32 cellular contexts compared by ENCODE assay signal in genomic region chr9:128314697-128315096, GRCh38.
"Had no signal": no experiment of that assay in that cellular context is flagged by ENCODE, and none has a peak within 500 bp of the region (broad histone marks: within the 10 kb centered on the region; RNA-seq: fewer than 3 reads in every experiment).

No MANE protein-coding gene starts in this region.

- H3K9me3 Mint-ChIP-seq: activated CD4-positive, alpha-beta memory T cell treated with anti-CD3 and anti-CD28 coated beads for 36 hours; activated CD4-positive, alpha-beta T cell treated with anti-CD3 and anti-CD28 coated beads, Interleukin-2, amount 10 ng/mL, durations not matched to agents 24 days and 14 days; activated naive CD4-positive, alpha-beta T cell treated with anti-CD3 and anti-CD28 coated beads, Interleukin-2, amount 10 ng/mL, durations not matched to agents 7 days and 5 days; activated naive CD4-positive, alpha-beta T cell treated with anti-CD3 and anti-CD28 coated beads, Interleukin-2, amount 50 U/mL, for 72 hours; activated naive CD8-positive, alpha-beta T cell treated with anti-CD3 and anti-CD28 coated beads, Interleukin-2, amount 10 ng/mL, durations not matched to agents 7 days and 5 days; activated T-cell treated with anti-CD3 and anti-CD28 coated beads, Interleukin-2, amount 50 U/mL, for 24 hours; activated T-cell treated with anti-CD3 and anti-CD28 coated beads, Interleukin-2, amount 50 U/mL, for 72 hours; brain; T-helper 2 cell treated with Interferon-gamma antibody and Interleukin-4, amounts not matched to agents 5 μg/mL and 100 μg/mL, for 36 hours had no signal

- H3K4me1 ChIP-seq: ascending aorta, gastroesophageal sphincter had no signal

- ATAC-seq: activated CD4-positive, alpha-beta T cell treated with anti-CD3 and anti-CD28 coated beads for 36 hours; activated CD8-positive, alpha-beta memory T cell treated with anti-CD3 and anti-CD28 coated beads, Interleukin-2, amount 10 ng/mL, durations not matched to agents 7 days and 5 days; activated CD8-positive, alpha-beta T cell treated with anti-CD3 and anti-CD28 coated beads, Interleukin-2, amount 10 ng/mL, durations not matched to agents 7 days and 5 days; activated naive CD4-positive, alpha-beta T cell treated with anti-CD3 and anti-CD28 coated beads, Interleukin-2, amount 50 U/mL, for 72 hours; activated T-cell treated with anti-CD3 and anti-CD28 coated beads, Interleukin-2, amount 50 U/mL, for 72 hours; gastroesophageal sphincter; T-helper 17 cell had no signal

- H3K4me3 Mint-ChIP-seq: activated CD4-positive, alpha-beta memory T cell treated with anti-CD3 and anti-CD28 coated beads for 36 hours; activated CD4-positive, alpha-beta T cell treated with anti-CD3 and anti-CD28 coated beads for 36 hours; activated CD4-positive, alpha-beta T cell treated with anti-CD3 and anti-CD28 coated beads, Interleukin-2, amount 10 ng/mL, durations not matched to agents 24 days and 14 days; activated CD8-positive, alpha-beta memory T cell treated with anti-CD3 and anti-CD28 coated beads, Interleukin-2, amount 10 ng/mL, durations not matched to agents 7 days and 5 days; activated CD8-positive, alpha-beta T cell treated with anti-CD3 and anti-CD28 coated beads, Interleukin-2, amount 10 ng/mL, durations not matched to agents 7 days and 5 days; activated naive CD4-positive, alpha-beta T cell treated with anti-CD3 and anti-CD28 coated beads, Interleukin-2, amount 10 ng/mL, durations not matched to agents 7 days and 5 days; activated naive CD8-positive, alpha-beta T cell treated with anti-CD3 and anti-CD28 coated beads, Interleukin-2, amount 10 ng/mL, durations not matched to agents 7 days and 5 days; activated T-cell treated with anti-CD3 and anti-CD28 coated beads, Interleukin-2, amount 50 U/mL, for 24 hours; activated T-cell treated with anti-CD3 and anti-CD28 coated beads, Interleukin-2, amount 50 U/mL, for 72 hours; brain; T-helper 17 cell; T-helper 2 cell treated with Interferon-gamma antibody and Interleukin-4, amounts not matched to agents 5 μg/mL and 100 μg/mL, for 36 hours had no signal

- H3K27me3 ChIP-seq: ascending aorta, esophagus squamous epithelium, gastroesophageal sphincter had no signal

- H3K27ac ChIP-seq: ascending aorta, epithelial cell of prostate, esophagus squamous epithelium, gastroesophageal sphincter had no signal

- H3K9me3 ChIP-seq: ascending aorta, esophagus squamous epithelium, gastroesophageal sphincter had no signal

- FAIRE-seq: bronchial epithelial cell, colon, endometrium, endothelial cell of umbilical vein had no signal

- H3K36me3 Mint-ChIP-seq: activated naive CD4-positive, alpha-beta T cell treated with anti-CD3 and anti-CD28 coated beads, Interleukin-2, amount 50 U/mL, for 72 hours; activated naive CD8-positive, alpha-beta T cell treated with anti-CD3 and anti-CD28 coated beads, Interleukin-2, amount 10 ng/mL, durations not matched to agents 7 days and 5 days had no signal

- H3K4me1 Mint-ChIP-seq: activated CD4-positive, alpha-beta T cell treated with anti-CD3 and anti-CD28 coated beads for 36 hours; activated CD4-positive, alpha-beta T cell treated with anti-CD3 and anti-CD28 coated beads, Interleukin-2, amount 10 ng/mL, durations not matched to agents 24 days and 14 days; activated CD8-positive, alpha-beta memory T cell treated with anti-CD3 and anti-CD28 coated beads, Interleukin-2, amount 10 ng/mL, durations not matched to agents 7 days and 5 days; activated naive CD4-positive, alpha-beta T cell treated with anti-CD3 and anti-CD28 coated beads, Interleukin-2, amount 10 ng/mL, durations not matched to agents 7 days and 5 days; activated naive CD8-positive, alpha-beta T cell treated with anti-CD3 and anti-CD28 coated beads, Interleukin-2, amount 10 ng/mL, durations not matched to agents 7 days and 5 days; T-helper 17 cell had no signal

- H3K27ac Mint-ChIP-seq: activated CD4-positive, alpha-beta memory T cell treated with anti-CD3 and anti-CD28 coated beads for 36 hours; activated CD4-positive, alpha-beta T cell treated with anti-CD3 and anti-CD28 coated beads for 36 hours; activated CD4-positive, alpha-beta T cell treated with anti-CD3 and anti-CD28 coated beads, Interleukin-2, amount 10 ng/mL, durations not matched to agents 24 days and 14 days; activated CD8-positive, alpha-beta memory T cell treated with anti-CD3 and anti-CD28 coated beads, Interleukin-2, amount 10 ng/mL, durations not matched to agents 7 days and 5 days; activated CD8-positive, alpha-beta T cell treated with anti-CD3 and anti-CD28 coated beads, Interleukin-2, amount 10 ng/mL, durations not matched to agents 7 days and 5 days; activated naive CD4-positive, alpha-beta T cell treated with anti-CD3 and anti-CD28 coated beads, Interleukin-2, amount 10 ng/mL, durations not matched to agents 7 days and 5 days; activated naive CD8-positive, alpha-beta T cell treated with anti-CD3 and anti-CD28 coated beads, Interleukin-2, amount 10 ng/mL, durations not matched to agents 7 days and 5 days; activated T-cell treated with anti-CD3 and anti-CD28 coated beads, Interleukin-2, amount 50 U/mL, for 72 hours; T-helper 17 cell; T-helper 2 cell treated with Interferon-gamma antibody and Interleukin-4, amounts not matched to agents 5 μg/mL and 100 μg/mL, for 36 hours had no signal

- H3K4me3 ChIP-seq: ascending aorta, esophagus squamous epithelium, gastroesophageal sphincter had no signal

- DNase-seq: activated CD4-positive, alpha-beta memory T cell treated with anti-CD3 and anti-CD28 coated beads for 36 hours; activated CD4-positive, alpha-beta T cell treated with anti-CD3 and anti-CD28 coated beads for 36 hours; activated CD4-positive, alpha-beta T cell treated with anti-CD3 and anti-CD28 coated beads, Interleukin-2, amount 10 ng/mL, durations not matched to agents 24 days and 14 days; activated CD4-positive, CD25-positive, alpha-beta regulatory T cell; activated CD4-positive, CD25-positive, alpha-beta regulatory T cell treated with anti-CD3 and anti-CD28 coated beads, Interleukin-2, amount 50 U/mL, for 72 hours; activated CD8-positive, alpha-beta memory T cell treated with anti-CD3 and anti-CD28 coated beads, Interleukin-2, amount 10 ng/mL, durations not matched to agents 7 days and 5 days; activated CD8-positive, alpha-beta memory T cell treated with anti-CD3 and anti-CD28 coated beads, Interleukin-2, amount 50 U/mL, for 4 hours; activated CD8-positive, alpha-beta T cell treated with anti-CD3 and anti-CD28 coated beads, Interleukin-2, amount 10 ng/mL, durations not matched to agents 7 days and 5 days; activated gamma-delta T cell; activated naive CD4-positive, alpha-beta T cell; activated naive CD4-positive, alpha-beta T cell treated with anti-CD3 and anti-CD28 coated beads, Interleukin-2, amount 10 ng/mL, durations not matched to agents 7 days and 5 days; activated naive CD8-positive, alpha-beta T cell treated with anti-CD3 and anti-CD28 coated beads, Interleukin-2, amount 10 ng/mL, durations not matched to agents 7 days and 5 days; activated T-cell treated with anti-CD3 and anti-CD28 coated beads, Interleukin-2, amount 50 U/mL, for 24 hours; activated T-cell treated with anti-CD3 and anti-CD28 coated beads, Interleukin-2, amount 50 U/mL, for 72 hours; cortex of kidney; dermis blood vessel endothelial cell; effector CD8-positive, alpha-beta T cell; esophagus squamous epithelium; foreskin melanocyte; T-helper 1 cell; T-helper 17 cell; T1000 had no signal

- H3K27me3 Mint-ChIP-seq: activated CD4-positive, alpha-beta memory T cell treated with anti-CD3 and anti-CD28 coated beads for 36 hours; activated CD4-positive, alpha-beta T cell treated with anti-CD3 and anti-CD28 coated beads for 36 hours; activated CD4-positive, alpha-beta T cell treated with anti-CD3 and anti-CD28 coated beads, Interleukin-2, amount 10 ng/mL, durations not matched to agents 24 days and 14 days; activated CD8-positive, alpha-beta memory T cell treated with anti-CD3 and anti-CD28 coated beads, Interleukin-2, amount 10 ng/mL, durations not matched to agents 7 days and 5 days; activated naive CD4-positive, alpha-beta T cell treated with anti-CD3 and anti-CD28 coated beads, Interleukin-2, amount 10 ng/mL, durations not matched to agents 7 days and 5 days; activated naive CD8-positive, alpha-beta T cell treated with anti-CD3 and anti-CD28 coated beads, Interleukin-2, amount 10 ng/mL, durations not matched to agents 7 days and 5 days; activated T-cell treated with anti-CD3 and anti-CD28 coated beads, Interleukin-2, amount 50 U/mL, for 24 hours; brain; T-helper 17 cell had no signal
